8 cellular contexts compared by ENCODE assay signal in the genomic region with DNA sequence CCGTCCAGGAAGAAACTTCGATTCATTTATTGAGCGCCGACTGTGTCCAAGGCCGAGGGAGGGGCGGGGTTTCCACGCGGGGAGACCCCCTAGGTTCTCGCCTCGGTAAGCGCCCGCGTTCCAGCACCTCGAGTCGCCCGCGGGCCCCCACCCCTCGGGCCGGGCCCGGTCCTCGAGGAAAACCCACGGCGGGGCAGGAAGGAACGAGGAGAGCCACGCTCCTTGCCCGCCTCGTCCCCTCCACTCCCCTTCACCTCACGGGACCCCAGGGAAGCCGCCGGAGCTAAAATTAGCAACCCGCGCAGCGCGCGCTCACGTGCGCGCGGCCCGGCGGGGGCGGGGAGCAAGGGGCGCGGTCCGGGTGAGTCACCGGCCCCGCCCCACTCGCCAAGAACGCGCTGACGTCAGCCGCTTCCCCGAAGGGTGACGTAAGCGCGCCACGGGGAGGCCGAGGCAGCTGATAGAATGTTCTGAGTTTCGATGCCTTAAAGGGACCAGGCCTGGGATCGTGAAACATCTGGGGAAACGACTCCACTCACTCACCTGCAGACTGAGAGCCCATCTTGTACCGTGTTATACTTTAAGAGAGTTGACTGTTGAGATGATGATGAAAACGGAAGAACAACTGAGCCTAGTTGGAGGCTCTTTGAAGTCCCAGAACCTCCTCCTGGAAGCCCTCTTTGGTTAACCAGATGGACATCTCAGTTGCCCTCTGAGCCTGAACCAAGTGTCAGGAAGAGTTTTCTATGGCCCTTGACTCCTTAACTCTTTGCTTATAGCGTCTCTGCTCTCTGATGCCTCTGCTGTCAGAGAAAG. TPM values are rescaled to one million over a fixed set of nuclear protein-coding genes. Genes with fewer than 3 reads are reported as not detected.
A peak's percentile ranks its signal among the peaks of the same experiment; 100 is the strongest.
DNase-seq lines count a peak whose midpoint lies in the region; ATAC-seq lines count a peak whose summit lies in the region.

No MANE protein-coding gene starts in this region.

- WGBS in esophagus, 2 donors = 2% methylated on average over 64 of the region's 64 CpGs

- H3K27me3 ChIP-seq in esophagus (ENCODE audit: control insufficient read depth in 1 of 2, insufficient read depth in 2 of 2, low read length in 2 of 2) (no peaks in the 10 kb centered on the region), mucosa of rectum (ENCODE audit: control insufficient read depth in 2 of 2, insufficient read depth in 2 of 2, low read length in 2 of 2) (no peaks in the 10 kb centered on the region)

- H3K4me1 Mint-ChIP-seq in activated T-cell treated with anti-CD3 and anti-CD28 coated beads, Interleukin-2, amount 50 U/mL, for 24 hours (ENCODE audit: low read depth) = peaks cover 14% of the 10 kb centered on the region

- H3K36me3 ChIP-seq in esophagus (ENCODE audit: control insufficient read depth in 2 of 2, insufficient read depth in 2 of 2, low read length in 1 of 2) (no peaks in the 10 kb centered on the region), mucosa of rectum (ENCODE audit: control insufficient read depth in 2 of 2, insufficient read depth in 2 of 2, low read length in 2 of 2) (no peaks in the 10 kb centered on the region)

- peak; percentile 97 for ATAC-seq in GM21529 (IDR thresholded peaks at IDR 0.05; ENCODE audit: unreplicated experiment)

- H3K4me3 Mint-ChIP-seq in activated T-cell treated with anti-CD3 and anti-CD28 coated beads, Interleukin-2, amount 50 U/mL, for 24 hours = peak overlapping the region; percentile 69

- peak overlapping the region; percentile 90 to 97 for H3K9ac ChIP-seq in mucosa of rectum (ENCODE audit: low read depth in 1 of 2, low read length in 2 of 2)

- peak overlapping the region; percentile 94 for H3K27ac Mint-ChIP-seq in activated T-cell treated with anti-CD3 and anti-CD28 coated beads, Interleukin-2, amount 50 U/mL, for 24 hours

- H3K27ac ChIP-seq in esophagus (ENCODE audit: low read depth in 2 of 2, low read length in 1 of 2) = peak overlapping the region; percentile 81 to 87
- H3K27ac ChIP-seq in mucosa of rectum (ENCODE audit: low read depth in 2 of 2, low read length in 2 of 2) = peak overlapping the region; percentile 92 to 96

- H3K4me1 ChIP-seq in esophagus (ENCODE audit: control insufficient read depth in 2 of 2, insufficient read depth in 2 of 2, low read length in 1 of 2) (peaks cover 0 to 5% of the 10 kb centered on the region in 2 donors), mucosa of rectum (ENCODE audit: control insufficient read depth in 2 of 2, insufficient read depth in 2 of 2, low read length in 2 of 2) (peaks cover 0 to 10% of the 10 kb centered on the region in 2 donors)

- peak overlapping the region; percentile 56 to 65 for H3K4me3 ChIP-seq in esophagus (ENCODE audit: low read depth in 1 of 2, low read length in 2 of 2)
- peak overlapping the region; percentile 79 for H3K4me3 ChIP-seq in mucosa of rectum (ENCODE audit: low read length in 2 of 2)

- H3K9me3 ChIP-seq in esophagus (ENCODE audit: control insufficient read depth in 2 of 2, insufficient read depth in 1 of 2, low read depth in 1 of 2, low read length in 1 of 2) = no peaks in the 10 kb centered on the region
- H3K9me3 ChIP-seq in mucosa of rectum (ENCODE audit: control insufficient read depth in 2 of 2, low read length in 2 of 2) = no peaks in the 10 kb centered on the region

- peaks cover 7% of the 10 kb centered on the region for H3K9me3 Mint-ChIP-seq in activated T-cell treated with anti-CD3 and anti-CD28 coated beads, Interleukin-2, amount 50 U/mL, for 24 hours

- H3K36me3 Mint-ChIP-seq in activated T-cell treated with anti-CD3 and anti-CD28 coated beads, Interleukin-2, amount 50 U/mL, for 24 hours (ENCODE audit: low read depth) = no peaks in the 10 kb centered on the region

- DNase-seq in DMS153 treated with DMSO at 0.1 percent for 48 hours (lab: John Stamatoyannopoulos, UW; ENCODE audit: unreplicated experiment) (peak; percentile 96), HuH-7.5 (ENCODE audit: low spot score) (peak; percentile 70), OCI-M2 (lab: John Stamatoyannopoulos, UW; ENCODE audit: unreplicated experiment) (peak; percentile 24)
- DNase-seq in activated T-cell treated with anti-CD3 and anti-CD28 coated beads, Interleukin-2, amount 50 U/mL, for 24 hours = peak; percentile 92
- DNase-seq in stimulated activated CD8-positive, alpha-beta memory T cell treated with anti-CD3 and anti-CD28 coated beads, Interleukin-4, amount 100 ng/mL, for 4 hours (ENCODE audit: low read depth in 2 of 2, low spot score in 1 of 2) = peak; percentile 79

- H3K27me3 Mint-ChIP-seq in activated T-cell treated with anti-CD3 and anti-CD28 coated beads, Interleukin-2, amount 50 U/mL, for 24 hours = peaks cover 13% of the 10 kb centered on the region

RNA-seq across cellular contexts. Expression of a gene that starts 49.7 kb away (rescaled TPM):
- polyA plus RNA-seq in esophagus = 1 to 10 TPM; 4.7 to 9.2 TPM

Comparison
In these comparisons a context has a peak if more than half of its experiments do, and no peak if none do; other contexts are left out.
1. Peak in every context shown above with its lines: DNase-seq, ATAC-seq, H3K4me3 ChIP-seq and H3K27ac ChIP-seq.
2. DNase-seq: peak in every context shown above with its lines; median percentile 96 in DMS153 treated with DMSO at 0.1 percent for 48 hours; 92 in activated T-cell treated with anti-CD3 and anti-CD28 coated beads, Interleukin-2, amount 50 U/mL, for 24 hours; 79 in stimulated activated CD8-positive, alpha-beta memory T cell treated with anti-CD3 and anti-CD28 coated beads, Interleukin-4, amount 100 ng/mL, for 4 hours; 70 in HuH-7.5; 24 in OCI-M2.